ENCODE assay signal across 1 cellular context in genomic region chr5:106858616-106859015, GRCh38.
TF ChIP-seq lines count a peak whose summit lies in the region.

No MANE protein-coding gene starts in this region.

TF ChIP-seq in WTC11, 78 proteins besides CTCF, POLR2A, EP300 and RAD21 (continued from another document):
- TF ChIP-seq, protein P1, sequence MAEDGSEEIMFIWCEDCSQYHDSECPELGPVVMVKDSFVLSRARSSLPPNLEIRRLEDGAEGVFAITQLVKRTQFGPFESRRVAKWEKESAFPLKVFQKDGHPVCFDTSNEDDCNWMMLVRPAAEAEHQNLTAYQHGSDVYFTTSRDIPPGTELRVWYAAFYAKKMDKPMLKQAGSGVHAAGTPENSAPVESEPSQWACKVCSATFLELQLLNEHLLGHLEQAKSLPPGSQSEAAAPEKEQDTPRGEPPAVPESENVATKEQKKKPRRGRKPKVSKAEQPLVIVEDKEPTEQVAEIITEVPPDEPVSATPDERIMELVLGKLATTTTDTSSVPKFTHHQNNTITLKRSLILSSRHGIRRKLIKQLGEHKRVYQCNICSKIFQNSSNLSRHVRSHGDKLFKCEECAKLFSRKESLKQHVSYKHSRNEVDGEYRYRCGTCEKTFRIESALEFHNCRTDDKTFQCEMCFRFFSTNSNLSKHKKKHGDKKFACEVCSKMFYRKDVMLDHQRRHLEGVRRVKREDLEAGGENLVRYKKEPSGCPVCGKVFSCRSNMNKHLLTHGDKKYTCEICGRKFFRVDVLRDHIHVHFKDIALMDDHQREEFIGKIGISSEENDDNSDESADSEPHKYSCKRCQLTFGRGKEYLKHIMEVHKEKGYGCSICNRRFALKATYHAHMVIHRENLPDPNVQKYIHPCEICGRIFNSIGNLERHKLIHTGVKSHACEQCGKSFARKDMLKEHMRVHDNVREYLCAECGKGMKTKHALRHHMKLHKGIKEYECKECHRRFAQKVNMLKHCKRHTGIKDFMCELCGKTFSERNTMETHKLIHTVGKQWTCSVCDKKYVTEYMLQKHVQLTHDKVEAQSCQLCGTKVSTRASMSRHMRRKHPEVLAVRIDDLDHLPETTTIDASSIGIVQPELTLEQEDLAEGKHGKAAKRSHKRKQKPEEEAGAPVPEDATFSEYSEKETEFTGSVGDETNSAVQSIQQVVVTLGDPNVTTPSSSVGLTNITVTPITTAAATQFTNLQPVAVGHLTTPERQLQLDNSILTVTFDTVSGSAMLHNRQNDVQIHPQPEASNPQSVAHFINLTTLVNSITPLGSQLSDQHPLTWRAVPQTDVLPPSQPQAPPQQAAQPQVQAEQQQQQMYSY (CRISPR knock-in tag; IDR thresholded peaks at IDR 0.05): no peak
- TF ChIP-seq ZNF281 (CRISPR knock-in tag; IDR thresholded peaks at IDR 0.05): no peak
- TF ChIP-seq ETV6 (CRISPR knock-in tag; IDR thresholded peaks at IDR 0.05): no peak
- no peak for TF ChIP-seq NFE2L1 (CRISPR knock-in tag; IDR thresholded peaks at IDR 0.05)
